ENCODE assay signal across 1 cellular context in genomic region chr1:58628987-58629598, GRCh38.
A peak's percentile ranks its signal among the peaks of the same experiment; 100 is the strongest.
TF ChIP-seq lines count a peak whose summit lies in the region.

No MANE protein-coding gene starts in this region.

TF ChIP-seq in SK-N-SH, 30 proteins besides CTCF, POLR2A, EP300 and RAD21 (continued from another document):
- peak; percentile 90 for TF ChIP-seq PBX3 (IDR thresholded peaks at IDR 0.05)
- TF ChIP-seq JUND (IDR thresholded peaks at IDR 0.05): peak; percentile 77
- TF ChIP-seq MEF2A (IDR thresholded peaks at IDR 0.05; ENCODE audit: borderline replicate concordance, low read depth): peak; percentile 30; the same call in 1 of the 2 replicates
- TF ChIP-seq TCF12 (IDR thresholded peaks at IDR 0.05): peak; percentile 87
- peak; percentile 96 for TF ChIP-seq TEAD4 (IDR thresholded peaks at IDR 0.05; ENCODE audit: borderline replicate concordance, insufficient read depth)
- TF ChIP-seq FOXM1 (IDR thresholded peaks at IDR 0.05; ENCODE audit: low read depth): peak; percentile 50; the same call in 1 of the 2 replicates
- TF ChIP-seq MAX (IDR thresholded peaks at IDR 0.05; ENCODE audit: low read depth): 0 out of 2 replicates have a peak, but pooled peaks have one; percentile 13
- no peak for TF ChIP-seq YY1 (IDR thresholded peaks at IDR 0.05; ENCODE audit: low read depth)
- peak; percentile 72 for TF ChIP-seq NFIC (IDR thresholded peaks at IDR 0.05; ENCODE audit: borderline replicate concordance)
